ENCODE assay signal across 8 cellular contexts in genomic region chr21:41768371-41769042, GRCh38. TPM values are rescaled to one million over a fixed set of nuclear protein-coding genes. Genes with fewer than 3 reads are reported as not detected.
DNase-seq lines count a peak whose midpoint lies in the region; ATAC-seq lines count a peak whose summit lies in the region.

No MANE protein-coding gene starts in this region.

- intact Hi-C loops in Right ventricle myocardium superior (cut with DNase I), result no loop called here
- intact Hi-C loops in Right ventricle myocardium inferior (cut with DNase I), result no loop called here

- no peak overlapping the region for H3K27ac Mint-ChIP-seq in activated naive CD8-positive, alpha-beta T cell treated with anti-CD3 and anti-CD28 coated beads for 36 hours
- H3K27ac Mint-ChIP-seq in immature natural killer cell, result no peak overlapping the region
- H3K27ac Mint-ChIP-seq in stimulated activated naive B cell treated with anti-CD40 and anti-IgM and Interleukin-4, amounts not matched to agents 10 μg/mL and 1 μg/mL and 100 μg/mL, for 72 hours, result peak overlapping the region; percentile 14

- H3K36me3 Mint-ChIP-seq in activated naive CD8-positive, alpha-beta T cell treated with anti-CD3 and anti-CD28 coated beads for 36 hours, result no peaks in the 10 kb centered on the region
- H3K36me3 Mint-ChIP-seq in immature natural killer cell, result peaks cover 0 to 3% (median 0%) of the 10 kb centered on the region in 3 donors
- H3K36me3 Mint-ChIP-seq in stimulated activated naive B cell treated with anti-CD40 and anti-IgM and Interleukin-4, amounts not matched to agents 10 μg/mL and 1 μg/mL and 100 μg/mL, for 72 hours, result peaks cover 0 to 4% of the 10 kb centered on the region in 2 donors

- peaks cover 3% of the 10 kb centered on the region for H3K9me3 Mint-ChIP-seq in activated naive CD8-positive, alpha-beta T cell treated with anti-CD3 and anti-CD28 coated beads for 36 hours
- peaks cover 0 to 4% (median 0%) of the 10 kb centered on the region in 6 donors for H3K9me3 Mint-ChIP-seq in immature natural killer cell
- H3K9me3 Mint-ChIP-seq in stimulated activated naive B cell treated with anti-CD40 and anti-IgM and Interleukin-4, amounts not matched to agents 10 μg/mL and 1 μg/mL and 100 μg/mL, for 72 hours, result peaks cover 0 to 3% of the 10 kb centered on the region in 2 donors

- peaks cover 68% of the 10 kb centered on the region for H3K27me3 Mint-ChIP-seq in activated naive CD8-positive, alpha-beta T cell treated with anti-CD3 and anti-CD28 coated beads for 36 hours
- peaks cover 20 to 39% (median 29%) of the 10 kb centered on the region in 3 donors for H3K27me3 Mint-ChIP-seq in immature natural killer cell (ENCODE audit: low read depth in 3 of 3)
- H3K27me3 Mint-ChIP-seq in stimulated activated naive B cell treated with anti-CD40 and anti-IgM and Interleukin-4, amounts not matched to agents 10 μg/mL and 1 μg/mL and 100 μg/mL, for 72 hours, result peaks cover 78 to 92% of the 10 kb centered on the region in 2 donors

- peak overlapping the region; percentile 73 for H3K4me3 Mint-ChIP-seq in activated naive CD8-positive, alpha-beta T cell treated with anti-CD3 and anti-CD28 coated beads for 36 hours
- peak overlapping the region; percentile 57 to 76 (median 71) for H3K4me3 Mint-ChIP-seq in immature natural killer cell
- peak overlapping the region; percentile 65 to 82 for H3K4me3 Mint-ChIP-seq in stimulated activated naive B cell treated with anti-CD40 and anti-IgM and Interleukin-4, amounts not matched to agents 10 μg/mL and 1 μg/mL and 100 μg/mL, for 72 hours

- no peak for DNase-seq in Right ventricle myocardium superior
- DNase-seq in Right ventricle myocardium inferior (ENCODE audit: missing footprints), result no peak
- DNase-seq in NCI-H526 (lab: John Stamatoyannopoulos, UW), result peak; percentile 76 to 93
- DNase-seq in activated naive CD8-positive, alpha-beta T cell treated with anti-CD3 and anti-CD28 coated beads for 36 hours, result peak; percentile 26
- no peak for DNase-seq in immature natural killer cell
- no peak for DNase-seq in stimulated activated naive B cell treated with anti-CD40 and anti-IgM and Interleukin-4, amounts not matched to agents 10 μg/mL and 1 μg/mL and 100 μg/mL, for 72 hours

- peak; percentile 27 for ATAC-seq in Right ventricle myocardium superior (ENCODE audit: poor library complexity)
- ATAC-seq in Right ventricle myocardium inferior, result no peak
- ATAC-seq in stimulated activated naive B cell treated with anti-CD40 and anti-IgM and Interleukin-4, amounts not matched to agents 10 μg/mL and 1 μg/mL and 100 μg/mL, for 72 hours (replicated peaks), result peak in 1 of 2 donors; percentile 13
- ATAC-seq in HG02763 (IDR thresholded peaks at IDR 0.05; ENCODE audit: unreplicated experiment), result no peak
- no peak for ATAC-seq in GM18868 (IDR thresholded peaks at IDR 0.05; ENCODE audit: unreplicated experiment)

- peaks cover 26% of the 10 kb centered on the region for H3K4me1 Mint-ChIP-seq in activated naive CD8-positive, alpha-beta T cell treated with anti-CD3 and anti-CD28 coated beads for 36 hours
- H3K4me1 Mint-ChIP-seq in immature natural killer cell, result peaks cover 22 to 24% of the 10 kb centered on the region in 2 donors
- peaks cover 18 to 33% of the 10 kb centered on the region in 2 donors for H3K4me1 Mint-ChIP-seq in stimulated activated naive B cell treated with anti-CD40 and anti-IgM and Interleukin-4, amounts not matched to agents 10 μg/mL and 1 μg/mL and 100 μg/mL, for 72 hours

RNA-seq across cellular contexts. Expression of gene RIPK4, which starts 1.7 kb away (rescaled TPM):
- 0.08 TPM for total RNA-seq in Right ventricle myocardium superior
- total RNA-seq in Right ventricle myocardium inferior, result 0.08 TPM
- total RNA-seq in activated naive CD8-positive, alpha-beta T cell treated with anti-CD3 and anti-CD28 coated beads for 36 hours, result under 1 TPM; 0.62 to 0.76 TPM
- polyA plus RNA-seq in immature natural killer cell, result not detected

Comparison
In these comparisons a context has a peak if more than half of its experiments do, and no peak if none do; other contexts are left out.
1. DNase-seq: peak in NCI-H526 (2 of 2) and activated naive CD8-positive, alpha-beta T cell treated with anti-CD3 and anti-CD28 coated beads for 36 hours (single experiment); none in Right ventricle myocardium superior (single experiment), Right ventricle myocardium inferior (single experiment), immature natural killer cell (0 of 3) and stimulated activated naive B cell treated with anti-CD40 and anti-IgM and Interleukin-4, amounts not matched to agents 10 μg/mL and 1 μg/mL and 100 μg/mL, for 72 hours (single experiment).
2. Peak in every context shown above with its lines, with median percentiles within 50 percentile points of each other: H3K4me3 Mint-ChIP-seq.